ENCODE assay signal across 8 cellular contexts in the genomic region with DNA sequence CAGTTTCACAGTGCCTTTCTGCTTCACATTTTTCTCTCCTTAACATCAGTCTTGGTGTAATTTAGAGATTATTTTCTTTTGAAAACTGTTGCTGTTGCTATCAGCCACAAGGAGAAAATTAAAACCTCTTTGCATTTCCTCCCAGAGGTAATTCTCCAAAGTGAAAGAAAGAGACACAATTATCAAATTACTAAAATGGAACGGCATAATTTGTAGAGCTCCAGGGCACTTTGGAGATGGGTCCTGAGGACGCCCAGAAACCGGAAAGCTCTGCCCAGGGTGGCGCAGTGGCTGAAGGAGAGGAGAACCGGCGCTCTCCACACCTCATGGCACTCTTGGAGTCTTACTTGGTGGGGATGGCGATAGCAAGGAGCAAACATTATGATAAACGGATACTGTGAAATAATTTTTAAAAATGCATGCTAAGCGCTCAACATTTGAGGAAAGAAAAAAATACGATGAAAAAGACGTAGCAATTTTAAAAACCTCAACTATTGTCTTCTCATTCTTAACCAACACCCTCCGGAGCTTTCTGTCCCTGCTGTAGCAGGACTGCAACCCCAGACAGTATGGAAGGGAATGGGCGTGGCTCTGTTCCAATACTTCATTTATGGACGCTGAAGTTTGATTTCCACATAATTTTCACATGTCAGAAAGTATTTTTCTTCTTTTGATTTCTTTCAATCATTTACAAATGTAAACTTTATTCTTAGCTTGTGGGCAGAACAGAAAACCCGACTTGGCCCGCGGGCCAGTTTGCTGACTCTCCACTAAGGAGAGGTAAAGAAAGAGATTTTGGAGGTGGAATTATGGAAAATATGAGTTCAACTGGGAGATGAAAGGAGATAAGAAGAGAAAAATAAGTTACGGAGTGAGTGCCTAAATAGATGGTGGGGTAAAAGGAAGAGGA. TPM values are rescaled to one million over a fixed set of nuclear protein-coding genes. Genes with fewer than 3 reads are reported as not detected.
A peak's percentile ranks its signal among the peaks of the same experiment; 100 is the strongest.
DNase-seq lines count a peak whose midpoint lies in the region; ATAC-seq and TF ChIP-seq lines count a peak whose summit lies in the region.

No MANE protein-coding gene starts in this region.

- H3K9me3 Mint-ChIP-seq in IgD-negative memory B cell: no peaks in the 10 kb centered on the region
- H3K9me3 Mint-ChIP-seq in activated CD4-positive, alpha-beta T cell treated with anti-CD3 and anti-CD28 coated beads, Interleukin-2, amount 10 ng/mL, durations not matched to agents 7 days and 5 days: peaks cover 3% of the 10 kb centered on the region

- H3K4me1 ChIP-seq in foreskin keratinocyte (peaks cover 13% of the 10 kb centered on the region), rectal smooth muscle tissue (ENCODE audit: control insufficient read depth, insufficient read depth, low read length) (peaks cover 12% of the 10 kb centered on the region)

- peak overlapping the region; percentile 93 for H3K4me3 ChIP-seq in rectal smooth muscle tissue (ENCODE audit: low read length)

- peak; percentile 55 for DNase-seq in CD1c-positive myeloid dendritic cell (ENCODE audit: extremely low spot score)
- no peak for DNase-seq in activated CD4-positive, alpha-beta T cell treated with anti-CD3 and anti-CD28 coated beads, Interleukin-2, amount 10 ng/mL, durations not matched to agents 7 days and 5 days
- no peak for DNase-seq in foreskin keratinocyte
- no peak for DNase-seq in GM20000 (ENCODE audit: low spot score)
- DNase-seq in islet precursor cell: no peak
- no peak for DNase-seq in hippocampal formation (lab: John Stamatoyannopoulos, UW)

- H3K36me3 Mint-ChIP-seq in IgD-negative memory B cell: no peaks in the 10 kb centered on the region
- peaks cover 49% of the 10 kb centered on the region for H3K36me3 Mint-ChIP-seq in activated CD4-positive, alpha-beta T cell treated with anti-CD3 and anti-CD28 coated beads, Interleukin-2, amount 10 ng/mL, durations not matched to agents 7 days and 5 days (ENCODE audit: low read depth)

- peaks cover 18% of the 10 kb centered on the region for H3K36me3 ChIP-seq in rectal smooth muscle tissue (ENCODE audit: control insufficient read depth, insufficient read depth, low read length)

- POLR2A ChIA-PET in activated CD4-positive, alpha-beta T cell treated with anti-CD3 and anti-CD28 coated beads, Interleukin-2, amount 10 ng/mL, durations not matched to agents 7 days and 5 days (lab: Charles Lee): no interaction called here

- peak overlapping the region; percentile 51 for H3K9ac ChIP-seq in rectal smooth muscle tissue (ENCODE audit: low read length)

- no peak for ATAC-seq in foreskin keratinocyte

- peaks cover 3% of the 10 kb centered on the region for H3K27me3 Mint-ChIP-seq in IgD-negative memory B cell
- no peaks in the 10 kb centered on the region for H3K27me3 Mint-ChIP-seq in activated CD4-positive, alpha-beta T cell treated with anti-CD3 and anti-CD28 coated beads, Interleukin-2, amount 10 ng/mL, durations not matched to agents 7 days and 5 days

- H3K27ac ChIP-seq in foreskin keratinocyte: peak overlapping the region; percentile 99
- H3K27ac ChIP-seq in rectal smooth muscle tissue (ENCODE audit: low read depth, low read length): peak overlapping the region; percentile 89

- H3K27me3 ChIP-seq in foreskin keratinocyte (no peaks in the 10 kb centered on the region), rectal smooth muscle tissue (ENCODE audit: control insufficient read depth, insufficient read depth, low read length) (no peaks in the 10 kb centered on the region)

- no peak for TF ChIP-seq CTCF in foreskin keratinocyte (conservative IDR thresholded peaks at IDR 0.05)
- TF ChIP-seq CTCF in GM20000 (IDR thresholded peaks at IDR 0.05; ENCODE audit: extremely low read depth, missing control alignments): no peak

- CTCF ChIA-PET in activated CD4-positive, alpha-beta T cell treated with anti-CD3 and anti-CD28 coated beads, Interleukin-2, amount 10 ng/mL, durations not matched to agents 7 days and 5 days (lab: Charles Lee): interaction anchor here (0.8 to 5.3 kb wide), 8 partner anchors 12 to 423 kb away, joined by 3 to 68 read pairs (median 5); no protein-coding TSS in a partner anchor

- H3K4me1 Mint-ChIP-seq in IgD-negative memory B cell: peaks cover 24 to 35% (median 27%) of the 10 kb centered on the region in 3 donors
- peaks cover 47% of the 10 kb centered on the region for H3K4me1 Mint-ChIP-seq in activated CD4-positive, alpha-beta T cell treated with anti-CD3 and anti-CD28 coated beads, Interleukin-2, amount 10 ng/mL, durations not matched to agents 7 days and 5 days

- peak overlapping the region; percentile 82 to 95 (median 92) for H3K27ac Mint-ChIP-seq in IgD-negative memory B cell
- H3K27ac Mint-ChIP-seq in activated CD4-positive, alpha-beta T cell treated with anti-CD3 and anti-CD28 coated beads, Interleukin-2, amount 10 ng/mL, durations not matched to agents 7 days and 5 days: peak overlapping the region; percentile 99

- H3K4me3 Mint-ChIP-seq in IgD-negative memory B cell: peak overlapping the region; percentile 88 to 96 (median 95)
- peak overlapping the region; percentile 98 for H3K4me3 Mint-ChIP-seq in activated CD4-positive, alpha-beta T cell treated with anti-CD3 and anti-CD28 coated beads, Interleukin-2, amount 10 ng/mL, durations not matched to agents 7 days and 5 days

RNA-seq across cellular contexts. Expression of a gene that starts 1.1 kb away (rescaled TPM):
- polyA plus RNA-seq in IgD-negative memory B cell (140 TPM), foreskin keratinocyte (7,478 and 9,136 TPM in 2 replicates)
- total RNA-seq in activated CD4-positive, alpha-beta T cell treated with anti-CD3 and anti-CD28 coated beads, Interleukin-2, amount 10 ng/mL, durations not matched to agents 7 days and 5 days: 100 to 1,000 TPM; 367 to 412 TPM
- 3,510 and 4,063 TPM in 2 replicates for total RNA-seq in foreskin keratinocyte

RNA-seq across cellular contexts. Expression of a gene that starts 42.0 kb away (rescaled TPM):
- polyA plus RNA-seq in IgD-negative memory B cell (459 TPM), foreskin keratinocyte (2,964 and 3,214 TPM in 2 replicates)
- 100 to 1,000 TPM; 561 to 662 TPM for total RNA-seq in activated CD4-positive, alpha-beta T cell treated with anti-CD3 and anti-CD28 coated beads, Interleukin-2, amount 10 ng/mL, durations not matched to agents 7 days and 5 days
- 1,585 and 1,601 TPM in 2 replicates for total RNA-seq in foreskin keratinocyte

RNA-seq across cellular contexts. Expression of a gene that starts 53.2 kb away (rescaled TPM):
- not detected for polyA plus RNA-seq in IgD-negative memory B cell
- total RNA-seq in activated CD4-positive, alpha-beta T cell treated with anti-CD3 and anti-CD28 coated beads, Interleukin-2, amount 10 ng/mL, durations not matched to agents 7 days and 5 days: not detected
- total RNA-seq in foreskin keratinocyte: not detected in 2 replicates
- polyA plus RNA-seq in foreskin keratinocyte: not detected in 2 replicates
